Comparison of ENCODE assay signal across 27 cellular contexts in the genomic region with DNA sequence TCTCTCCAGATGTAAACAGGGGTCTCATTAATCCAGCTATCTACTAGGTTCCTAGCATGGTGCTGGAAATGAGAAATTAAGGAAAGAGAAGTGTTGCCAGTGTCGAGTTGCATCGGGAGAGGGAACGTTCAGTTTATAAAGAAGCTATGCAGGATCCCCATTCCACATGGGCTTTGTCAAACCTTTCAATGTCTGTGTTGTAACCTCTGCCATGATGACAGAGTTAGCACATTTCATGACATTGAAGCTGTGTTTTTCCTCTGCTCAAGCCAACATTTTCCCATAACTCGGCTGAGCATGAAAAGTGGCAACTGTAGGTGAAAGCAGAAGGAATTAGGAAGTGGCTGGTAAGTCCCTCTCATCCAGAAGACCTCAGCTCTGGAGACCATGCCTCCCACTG.
DNase-seq lines count a peak whose midpoint lies in the region; ATAC-seq, FAIRE-seq and TF ChIP-seq lines count a peak whose summit lies in the region.
"Had no signal": no experiment of that assay in that cellular context is flagged by ENCODE, and none has a peak within 500 bp of the region (broad histone marks: within the 10 kb centered on the region; RNA-seq: fewer than 3 reads in every experiment).

No MANE protein-coding gene starts in this region.

- H3K27ac Mint-ChIP-seq in activated CD8-positive, alpha-beta T cell treated with anti-CD3 and anti-CD28 coated beads, Interleukin-2, amount 10 ng/mL, durations not matched to agents 7 days and 5 days, result no peak overlapping the region
- H3K27ac Mint-ChIP-seq: activated CD8-positive, alpha-beta memory T cell treated with anti-CD3 and anti-CD28 coated beads, Interleukin-2, amount 10 ng/mL, durations not matched to agents 7 days and 5 days; activated naive CD4-positive, alpha-beta T cell treated with anti-CD3 and anti-CD28 coated beads for 36 hours; stimulated activated naive CD8-positive, alpha-beta T cell treated with anti-CD3 and anti-CD28 coated beads, Interleukin-15, Interleukin-2, amounts not matched to agents 100 ng/mL and 50 ng/mL, for 24 hours had no signal

- CTCF ChIA-PET in activated CD8-positive, alpha-beta T cell treated with anti-CD3 and anti-CD28 coated beads, Interleukin-2, amount 10 ng/mL, durations not matched to agents 7 days and 5 days (lab: Charles Lee), result interaction anchor here (1.6 kb wide), 1 partner anchor 34 kb away, joined by 3 read pairs; no protein-coding TSS in a partner anchor

- no peak for TF ChIP-seq CTCF in RWPE2 (IDR thresholded peaks at IDR 0.05; ENCODE audit: poor library complexity, severe bottlenecking)
- TF ChIP-seq CTCF in fibroblast of pulmonary artery (IDR thresholded peaks at IDR 0.05; ENCODE audit: low read length, missing control alignments), result no peak

- no peaks in the 10 kb centered on the region for H3K36me3 Mint-ChIP-seq in activated CD8-positive, alpha-beta T cell treated with anti-CD3 and anti-CD28 coated beads, Interleukin-2, amount 10 ng/mL, durations not matched to agents 7 days and 5 days (ENCODE audit: low read depth)
- H3K36me3 Mint-ChIP-seq: activated CD8-positive, alpha-beta memory T cell treated with anti-CD3 and anti-CD28 coated beads, Interleukin-2, amount 10 ng/mL, durations not matched to agents 7 days and 5 days had no signal

- no peak for FAIRE-seq in small intestine (lab: Jason Lieb, UNC)
- FAIRE-seq: A549 had no signal

- no peak overlapping the region for H3K9ac ChIP-seq in BLaER1 treated with 17β-estradiol and CSF1 and Interleukin-3, amounts not matched to agents 10 nM and 100 nM
- H3K9ac ChIP-seq: SK-N-SH had no signal

- peaks cover 11 to 77% (median 64%) of the 10 kb centered on the region in 10 experiments for H3K4me1 ChIP-seq in BLaER1 treated with 17β-estradiol and CSF1 and Interleukin-3, amounts not matched to agents 10 nM and 100 nM
- H3K4me1 ChIP-seq in RWPE2 (ENCODE audit: insufficient read depth, poor library complexity, severe bottlenecking) (peaks cover 52% of the 10 kb centered on the region), small intestine (ENCODE audit: control insufficient read depth in 2 of 2, insufficient read depth in 1 of 2, low read depth in 1 of 2, low read length in 1 of 2) (peaks cover 14 to 24% of the 10 kb centered on the region in 2 donors)
- H3K4me1 ChIP-seq: A549 had no signal

- WGBS in small intestine, 3 donors, result 72% methylated on average over 4 of the region's 4 CpGs

- no peak for ATAC-seq in RWPE2 (ENCODE audit: low read depth)
- ATAC-seq in GM19023 (IDR thresholded peaks at IDR 0.05; ENCODE audit: unreplicated experiment), result no peak
- ATAC-seq in GM19324 (IDR thresholded peaks at IDR 0.05; ENCODE audit: low FRiP score, unreplicated experiment), result no peak
- ATAC-seq in activated CD8-positive, alpha-beta T cell treated with anti-CD3 and anti-CD28 coated beads, Interleukin-2, amount 10 ng/mL, durations not matched to agents 7 days and 5 days, result no peak
- ATAC-seq: A549; activated CD8-positive, alpha-beta memory T cell treated with anti-CD3 and anti-CD28 coated beads, Interleukin-2, amount 10 ng/mL, durations not matched to agents 7 days and 5 days had no signal

- no peak overlapping the region for H3K4me3 ChIP-seq in BLaER1 treated with 17β-estradiol and CSF1 and Interleukin-3, amounts not matched to agents 10 nM and 100 nM
- no peak overlapping the region for H3K4me3 ChIP-seq in RWPE2 (ENCODE audit: severe bottlenecking)
- H3K4me3 ChIP-seq in fibroblast of pulmonary artery (replicated peaks; ENCODE audit: low read depth, low read length), result no peak overlapping the region
- H3K4me3 ChIP-seq in small intestine (ENCODE audit: low read depth in 1 of 2, low read length in 2 of 2), result no peak overlapping the region
- H3K4me3 ChIP-seq: A549, ovary had no signal

- no peaks in the 10 kb centered on the region for H4K20me1 ChIP-seq in BLaER1 treated with 17β-estradiol and CSF1 and Interleukin-3, amounts not matched to agents 10 nM and 100 nM

- no peaks in the 10 kb centered on the region for H3K9me3 Mint-ChIP-seq in activated CD8-positive, alpha-beta T cell treated with anti-CD3 and anti-CD28 coated beads, Interleukin-2, amount 10 ng/mL, durations not matched to agents 7 days and 5 days (ENCODE audit: insufficient read depth)
- H3K9me3 Mint-ChIP-seq: activated naive CD4-positive, alpha-beta T cell treated with anti-CD3 and anti-CD28 coated beads for 36 hours; nephron; stimulated activated naive CD8-positive, alpha-beta T cell treated with anti-CD3 and anti-CD28 coated beads, Interleukin-15, Interleukin-2, amounts not matched to agents 100 ng/mL and 50 ng/mL, for 24 hours had no signal

- no peak overlapping the region for H3K27ac ChIP-seq in BLaER1 treated with 17β-estradiol and CSF1 and Interleukin-3, amounts not matched to agents 10 nM and 100 nM
- H3K27ac ChIP-seq in RWPE2 (ENCODE audit: poor library complexity, severe bottlenecking) (peak overlapping the region; percentile 84), small intestine (ENCODE audit: low read depth in 1 of 2, low read length in 1 of 2) (peak overlapping the region; percentile 56 to 87)
- H3K27ac ChIP-seq: A549, foreskin keratinocyte, ovary had no signal

- H3K27me3 ChIP-seq in BLaER1 treated with 17β-estradiol and CSF1 and Interleukin-3, amounts not matched to agents 10 nM and 100 nM, result 0 out of 22 replicates have a peak, but pooled peaks cover 0 to 5% (median 0%) of the 10 kb centered on the region in 11 experiments
- no peaks in the 10 kb centered on the region for H3K27me3 ChIP-seq in RWPE2 (ENCODE audit: insufficient read depth, poor library complexity, severe bottlenecking)
- H3K27me3 ChIP-seq in small intestine (ENCODE audit: control insufficient read depth in 2 of 2, insufficient read depth in 2 of 2, low read length in 2 of 2), result no peaks in the 10 kb centered on the region
- H3K27me3 ChIP-seq: foreskin keratinocyte, ovary had no signal

- peak overlapping the region in 9 of 11 experiments; percentile 18 to 85 (median 56); a peak in 17 of 22 replicates for H3K4me2 ChIP-seq in BLaER1 treated with 17β-estradiol and CSF1 and Interleukin-3, amounts not matched to agents 10 nM and 100 nM
- H3K4me2 ChIP-seq: A549, SK-N-SH had no signal

- no peak overlapping the region for H3K4me3 Mint-ChIP-seq in activated CD8-positive, alpha-beta T cell treated with anti-CD3 and anti-CD28 coated beads, Interleukin-2, amount 10 ng/mL, durations not matched to agents 7 days and 5 days
- H3K4me3 Mint-ChIP-seq: activated CD8-positive, alpha-beta memory T cell treated with anti-CD3 and anti-CD28 coated beads, Interleukin-2, amount 10 ng/mL, durations not matched to agents 7 days and 5 days; activated naive CD4-positive, alpha-beta T cell treated with anti-CD3 and anti-CD28 coated beads for 36 hours; stimulated activated naive CD8-positive, alpha-beta T cell treated with anti-CD3 and anti-CD28 coated beads, Interleukin-15, Interleukin-2, amounts not matched to agents 100 ng/mL and 50 ng/mL, for 24 hours had no signal

- H3K9me3 ChIP-seq in BLaER1 treated with 17β-estradiol and CSF1 and Interleukin-3, amounts not matched to agents 10 nM and 100 nM (replicated peaks in 1 of 11), result no peaks in the 10 kb centered on the region
- no peaks in the 10 kb centered on the region for H3K9me3 ChIP-seq in RWPE2 (ENCODE audit: severe bottlenecking)
- H3K9me3 ChIP-seq in small intestine (ENCODE audit: control insufficient read depth, low read depth), result no peaks in the 10 kb centered on the region
- H3K9me3 ChIP-seq: A549, ovary, SK-N-SH had no signal

- H3K27me3 Mint-ChIP-seq in activated CD8-positive, alpha-beta T cell treated with anti-CD3 and anti-CD28 coated beads, Interleukin-2, amount 10 ng/mL, durations not matched to agents 7 days and 5 days (ENCODE audit: low read depth), result peaks cover under 1% of the 10 kb centered on the region
- H3K27me3 Mint-ChIP-seq: stimulated activated naive CD8-positive, alpha-beta T cell treated with anti-CD3 and anti-CD28 coated beads, Interleukin-15, Interleukin-2, amounts not matched to agents 100 ng/mL and 50 ng/mL, for 24 hours had no signal

- no peak for DNase-seq in RWPE2 (ENCODE audit: low spot score)
- peak; percentile 40 for DNase-seq in fibroblast of pulmonary artery (ENCODE audit: low read depth)
- DNase-seq in small intestine, result no peak
- DNase-seq in activated CD8-positive, alpha-beta T cell treated with anti-CD3 and anti-CD28 coated beads, Interleukin-2, amount 10 ng/mL, durations not matched to agents 7 days and 5 days, result no peak
- no peak for DNase-seq in NCI-H2081 (lab: John Stamatoyannopoulos, UW)
- DNase-seq: activated CD4-positive, alpha-beta T cell treated with anti-CD3 and anti-CD28 coated beads for 48 hours; activated CD8-positive, alpha-beta memory T cell treated with anti-CD3 and anti-CD28 coated beads, Interleukin-2, amount 10 ng/mL, durations not matched to agents 7 days and 5 days; activated naive CD4-positive, alpha-beta T cell treated with anti-CD3 and anti-CD28 coated beads for 36 hours; central memory CD4-positive, alpha-beta T cell; COR-L47; DMS79 treated with DMSO at 0.1 percent for 48 hours; HCEC 1CT; MV-4-11; NCI-H1694; NCI-H2171 treated with DMSO at 0.1 percent for 48 hours; NCI-H524; NK-92 treated with Interleukin-12 subunit alpha and Interleukin-12 subunit beta, amount 100 ng/mL, for 24 hours; ovary; SK-N-SH; T-helper 2 cell had no signal

- no peaks in the 10 kb centered on the region for H3K36me3 ChIP-seq in BLaER1 treated with 17β-estradiol and CSF1 and Interleukin-3, amounts not matched to agents 10 nM and 100 nM
- H3K36me3 ChIP-seq in RWPE2 (ENCODE audit: low read depth), result peaks cover 33% of the 10 kb centered on the region
- peaks cover 0 to 3% of the 10 kb centered on the region in 2 donors for H3K36me3 ChIP-seq in small intestine (ENCODE audit: control insufficient read depth in 2 of 2, insufficient read depth in 2 of 2, low read length in 2 of 2)
- H3K36me3 ChIP-seq: ovary had no signal

- peaks cover 16% of the 10 kb centered on the region for H3K4me1 Mint-ChIP-seq in activated CD8-positive, alpha-beta T cell treated with anti-CD3 and anti-CD28 coated beads, Interleukin-2, amount 10 ng/mL, durations not matched to agents 7 days and 5 days (ENCODE audit: low read depth)

- POLR2A ChIA-PET in activated CD8-positive, alpha-beta T cell treated with anti-CD3 and anti-CD28 coated beads, Interleukin-2, amount 10 ng/mL, durations not matched to agents 7 days and 5 days (lab: Charles Lee), result no interaction called here

Comparison
In these comparisons a context has a peak if more than half of its experiments do, and no peak if none do; other contexts are left out.
1. H3K27ac ChIP-seq: peak in RWPE2 (single experiment) and small intestine (2 of 2); none in BLaER1 treated with 17β-estradiol and CSF1 and Interleukin-3, amounts not matched to agents 10 nM and 100 nM (0 of 11).